ENCODE assay signal across 13 cellular contexts in the genomic region with DNA sequence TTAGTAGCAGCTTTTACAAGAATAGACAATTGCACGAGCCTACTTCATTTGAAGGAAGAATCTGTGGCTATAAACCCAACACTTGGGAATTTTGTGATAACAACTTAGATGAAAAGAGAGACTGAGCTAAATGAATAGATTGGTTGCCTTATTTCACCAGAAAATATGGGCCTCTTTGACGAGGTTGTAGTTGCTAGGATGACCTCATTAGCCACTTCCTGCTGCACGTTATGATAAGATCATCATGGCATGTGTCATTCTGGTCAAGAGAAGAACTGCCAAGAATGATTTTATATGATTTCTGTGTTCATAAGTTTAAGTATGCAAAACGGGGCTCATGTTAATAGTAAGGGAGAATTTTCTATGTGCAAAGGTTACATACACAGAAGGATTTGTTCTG.
A peak's percentile ranks its signal among the peaks of the same experiment; 100 is the strongest.
DNase-seq lines count a peak whose midpoint lies in the region; ATAC-seq and TF ChIP-seq lines count a peak whose summit lies in the region.
"Had no signal": no experiment of that assay in that cellular context is flagged by ENCODE, and none has a peak within 500 bp of the region (broad histone marks: within the 10 kb centered on the region; RNA-seq: fewer than 3 reads in every experiment).

No MANE protein-coding gene starts in this region.

- H3K36me3 ChIP-seq in gastroesophageal sphincter, result no peaks in the 10 kb centered on the region
- H3K36me3 ChIP-seq: cardiac muscle cell had no signal

- 34 to 38% methylated on average over 4 of the region's 4 CpGs for WGBS in gastroesophageal sphincter (ENCODE audit: low coverage in 1 of 2), 2 donors

- H3K4me1 ChIP-seq in gastroesophageal sphincter, result no peaks in the 10 kb centered on the region

- DNase-seq in AG08396 (ENCODE audit: low spot score), result peak; percentile 11
- peak; percentile 49 for DNase-seq in RPMI7951 (ENCODE audit: low read depth)
- DNase-seq in fibroblast of pulmonary artery (ENCODE audit: low read depth), result peak; percentile 54
- DNase-seq in retina, result no peak
- DNase-seq in NCI-H510A (lab: John Stamatoyannopoulos, UW), result no peak
- DNase-seq: CD4-positive, CD25-positive, alpha-beta regulatory T cell; NCI-H2107; substantia nigra had no signal

- peak; percentile 66 for ATAC-seq in HG02938 (IDR thresholded peaks at IDR 0.05; ENCODE audit: unreplicated experiment)
- no peak for ATAC-seq in GM18520 (IDR thresholded peaks at IDR 0.05; ENCODE audit: unreplicated experiment)
- ATAC-seq in gastroesophageal sphincter, result no peak

- TF ChIP-seq POLR2A in gastroesophageal sphincter (IDR thresholded peaks at IDR 0.05), result no peak

- no peaks in the 10 kb centered on the region for H3K9me3 ChIP-seq in gastroesophageal sphincter

- H3K27ac ChIP-seq in gastroesophageal sphincter, result no peak overlapping the region
- H3K27ac ChIP-seq: cardiac muscle cell, hepatocyte had no signal

- H3K4me3 ChIP-seq in fibroblast of pulmonary artery (replicated peaks; ENCODE audit: low read depth, low read length), result no peak overlapping the region
- no peak overlapping the region for H3K4me3 ChIP-seq in gastroesophageal sphincter
- H3K4me3 ChIP-seq: cardiac muscle cell, hepatocyte had no signal

- TF ChIP-seq CTCF in fibroblast of pulmonary artery (IDR thresholded peaks at IDR 0.05; ENCODE audit: low read length, missing control alignments) (no peak), gastroesophageal sphincter (IDR thresholded peaks at IDR 0.05) (no peak)

- TF ChIP-seq EP300 in gastroesophageal sphincter (IDR thresholded peaks at IDR 0.05), result no peak

- no peaks in the 10 kb centered on the region for H3K27me3 ChIP-seq in gastroesophageal sphincter
- H3K27me3 ChIP-seq: cardiac muscle cell, hepatocyte had no signal

Comparison
In these comparisons a context has a peak if more than half of its experiments do, and no peak if none do; other contexts are left out.
1. DNase-seq: peak in AG08396 (single experiment), RPMI7951 (single experiment) and fibroblast of pulmonary artery (single experiment); none in retina (single experiment) and NCI-H510A (single experiment).